ENCODE assay signal across 20 cellular contexts in the genomic region with DNA sequence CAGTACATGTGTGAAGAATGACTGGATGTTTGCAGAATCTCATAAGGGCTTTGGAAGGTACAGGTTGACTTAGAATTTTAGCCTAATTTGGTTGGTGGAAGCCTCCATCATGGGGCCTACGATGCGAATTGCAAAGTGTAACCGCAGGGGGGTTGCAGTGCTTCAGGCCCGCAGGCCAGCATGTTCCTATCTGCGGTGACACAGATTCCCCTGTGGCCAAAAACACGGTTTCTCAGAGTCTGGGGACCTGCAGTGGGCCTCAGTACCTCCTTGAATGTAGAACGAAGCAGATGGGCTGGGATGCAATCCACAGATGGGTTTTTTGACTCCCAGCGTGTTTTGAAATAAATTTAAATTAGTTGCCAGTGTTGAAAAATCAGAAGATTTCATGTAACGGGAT. TPM values are rescaled to one million over a fixed set of nuclear protein-coding genes. Genes with fewer than 3 reads are reported as not detected.
"Had no signal": no experiment of that assay in that cellular context is flagged by ENCODE, and none has a peak within 500 bp of the region (broad histone marks: within the 10 kb centered on the region; RNA-seq: fewer than 3 reads in every experiment).

No MANE protein-coding gene starts in this region.

- H3K4me3 Mint-ChIP-seq: activated B cell treated with CpG ODN at 0.5 μM for 24 hours; activated CD4-positive, alpha-beta memory T cell treated with anti-CD3 and anti-CD28 coated beads for 36 hours; activated naive CD8-positive, alpha-beta T cell; activated T-helper 1 cell treated with anti-CD3 and anti-CD28 coated beads, Interleukin-12 subunit alpha, Interleukin-12 subunit beta, Interleukin-2, Interleukin-4 antibody, amounts not matched to agents 30 ng/mL and 10 ng/mL and 1 ng/mL, durations not matched to agents 14 hours and 24 hours and 36 hours; mesothelial cell of epicardium; nephron had no signal

- H3K36me3 ChIP-seq: colonic mucosa had no signal

- H3K36me3 Mint-ChIP-seq: activated naive CD8-positive, alpha-beta T cell; mesothelial cell of epicardium had no signal

- DNase-seq: activated B cell treated with CpG ODN at 0.5 μM for 24 hours; activated CD4-positive, alpha-beta memory T cell treated with anti-CD3 and anti-CD28 coated beads for 36 hours; activated CD4-positive, alpha-beta T cell treated with anti-CD3 and anti-CD28 coated beads for 4 hours; activated T-cell treated with anti-CD3 and anti-CD28 coated beads for 4 hours; colonic mucosa; effector CD8-positive, alpha-beta T cell; stimulated activated naive CD4-positive, alpha-beta T cell had no signal

- H3K27me3 Mint-ChIP-seq: activated CD4-positive, alpha-beta memory T cell treated with anti-CD3 and anti-CD28 coated beads for 36 hours; activated naive CD8-positive, alpha-beta T cell; T-cell had no signal

- H3K27ac ChIP-seq: colonic mucosa, esophagus muscularis mucosa, sigmoid colon, thyroid gland had no signal

- H3K9me3 Mint-ChIP-seq: activated B cell treated with CpG ODN at 0.5 μM for 24 hours; activated CD4-positive, alpha-beta memory T cell treated with anti-CD3 and anti-CD28 coated beads for 36 hours; activated T-helper 1 cell treated with anti-CD3 and anti-CD28 coated beads, Interleukin-12 subunit alpha, Interleukin-12 subunit beta, Interleukin-2, Interleukin-4 antibody, amounts not matched to agents 30 ng/mL and 10 ng/mL and 1 ng/mL, durations not matched to agents 14 hours and 24 hours and 36 hours; mesothelial cell of epicardium; nephron; T-cell had no signal

- H3K4me1 Mint-ChIP-seq: mesothelial cell of epicardium had no signal

- H3K4me1 ChIP-seq: colonic mucosa had no signal

- H3K9me3 ChIP-seq: colonic mucosa, esophagus muscularis mucosa, lower lobe of right lung, sigmoid colon, thyroid gland had no signal

- H3K4me3 ChIP-seq: colonic mucosa, esophagus muscularis mucosa, lower lobe of right lung, sigmoid colon, thyroid gland had no signal

- H3K27me3 ChIP-seq: colonic mucosa, esophagus muscularis mucosa, sigmoid colon, thyroid gland had no signal

- H3K27ac Mint-ChIP-seq: activated B cell treated with CpG ODN at 0.5 μM for 24 hours; activated CD4-positive, alpha-beta memory T cell treated with anti-CD3 and anti-CD28 coated beads for 36 hours; activated naive CD8-positive, alpha-beta T cell; activated T-helper 1 cell treated with anti-CD3 and anti-CD28 coated beads, Interleukin-12 subunit alpha, Interleukin-12 subunit beta, Interleukin-2, Interleukin-4 antibody, amounts not matched to agents 30 ng/mL and 10 ng/mL and 1 ng/mL, durations not matched to agents 14 hours and 24 hours and 36 hours; mesothelial cell of epicardium; nephron; T-cell had no signal

RNA-seq across cellular contexts. Expression of a gene that starts 50.0 kb away (rescaled TPM):
- total RNA-seq: activated B cell treated with CpG ODN at 0.5 μM for 24 hours; activated CD4-positive, alpha-beta memory T cell treated with anti-CD3 and anti-CD28 coated beads for 36 hours; activated T-helper 1 cell treated with anti-CD3 and anti-CD28 coated beads, Interleukin-12 subunit alpha, Interleukin-12 subunit beta, Interleukin-2, Interleukin-4 antibody, amounts not matched to agents 30 ng/mL and 10 ng/mL and 1 ng/mL, durations not matched to agents 14 hours and 24 hours and 36 hours; cardiac septum; endothelial cell of umbilical vein; esophagus muscularis mucosa; mesothelial cell of epicardium; sigmoid colon; subcutaneous adipose tissue; T-cell; thyroid gland had no signal
- polyA plus RNA-seq: keratinocyte, sigmoid colon had no signal
